ENCODE assay signal across 8 cellular contexts in the genomic region with DNA sequence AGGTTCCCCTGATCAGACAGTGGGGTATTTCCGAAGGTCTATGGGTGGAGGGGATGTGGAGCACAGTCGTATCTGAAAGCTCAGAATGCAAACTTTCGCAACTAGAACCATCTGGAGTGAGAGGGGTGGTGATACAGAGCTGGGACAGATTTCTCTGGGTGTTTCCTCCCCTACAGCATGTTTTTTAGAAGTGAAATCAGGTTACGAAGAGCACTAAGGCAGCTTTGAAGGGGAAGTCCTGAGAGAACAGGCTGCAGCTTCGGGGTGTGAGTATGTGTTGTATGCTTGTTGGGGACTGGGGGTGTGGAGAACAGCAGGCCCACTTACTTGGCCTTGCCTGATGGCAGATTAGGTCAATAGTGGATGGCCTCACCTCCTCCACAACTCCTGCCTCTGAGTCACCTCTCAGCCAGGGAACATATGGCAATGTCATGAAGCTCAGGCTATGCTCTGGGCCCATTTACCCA.
DNase-seq lines count a peak whose midpoint lies in the region; ATAC-seq lines count a peak whose summit lies in the region.

No MANE protein-coding gene starts in this region.

- intact Hi-C loops in sciatic nerve (cut with DNase I): no loop called here

- DNase-seq in DMS 273 (lab: John Stamatoyannopoulos, UW; ENCODE audit: unreplicated experiment): peak; percentile 46
- DNase-seq in DMS 273 treated with DMSO at 0.1 percent for 48 hours (lab: John Stamatoyannopoulos, UW): no peak
- peak; percentile 44 for DNase-seq in activated CD8-positive, alpha-beta T cell treated with anti-CD3 and anti-CD28 coated beads, Interleukin-2, amount 10 ng/mL, durations not matched to agents 7 days and 5 days
- DNase-seq in SW480 (ENCODE audit: low spot score): no peak
- DNase-seq in MG63: no peak
- DNase-seq in sciatic nerve (ENCODE audit: low spot score): no peak

- H3K36me3 ChIP-seq in MG63: no peaks in the 10 kb centered on the region

- CTCF ChIA-PET in activated CD8-positive, alpha-beta T cell treated with anti-CD3 and anti-CD28 coated beads, Interleukin-2, amount 10 ng/mL, durations not matched to agents 7 days and 5 days (lab: Charles Lee): interaction anchor here (1.3 to 31.2 kb wide), 11 partner anchors 12 to 197 kb away, joined by 4 to 803 read pairs (median 5); partner anchors contain the start of gene RASGRP1

- H3K27me3 ChIP-seq in MG63: no peaks in the 10 kb centered on the region; the same call in 1 of the 2 replicates

- H3K9me3 ChIP-seq in MG63: no peaks in the 10 kb centered on the region

- peaks cover 9% of the 10 kb centered on the region for H3K9me3 Mint-ChIP-seq in activated CD8-positive, alpha-beta T cell treated with anti-CD3 and anti-CD28 coated beads, Interleukin-2, amount 10 ng/mL, durations not matched to agents 7 days and 5 days (ENCODE audit: insufficient read depth)
- H3K9me3 Mint-ChIP-seq in stimulated activated memory B cell treated with anti-CD40 and anti-IgM and Interleukin-4, amounts not matched to agents 10 μg/mL and 1 μg/mL and 100 μg/mL, for 72 hours: no peaks in the 10 kb centered on the region

- peak; percentile 70 for ATAC-seq in HG03039 (IDR thresholded peaks at IDR 0.05; ENCODE audit: unreplicated experiment)
- peak; percentile 34 for ATAC-seq in activated CD8-positive, alpha-beta T cell treated with anti-CD3 and anti-CD28 coated beads, Interleukin-2, amount 10 ng/mL, durations not matched to agents 7 days and 5 days
- ATAC-seq in stimulated activated memory B cell treated with anti-CD40 and anti-IgM and Interleukin-4, amounts not matched to agents 10 μg/mL and 1 μg/mL and 100 μg/mL, for 72 hours: peak; percentile 78
- no peak for ATAC-seq in sciatic nerve

- peaks cover 85% of the 10 kb centered on the region for H3K4me1 Mint-ChIP-seq in activated CD8-positive, alpha-beta T cell treated with anti-CD3 and anti-CD28 coated beads, Interleukin-2, amount 10 ng/mL, durations not matched to agents 7 days and 5 days (ENCODE audit: low read depth)
- peaks cover 49% of the 10 kb centered on the region for H3K4me1 Mint-ChIP-seq in stimulated activated memory B cell treated with anti-CD40 and anti-IgM and Interleukin-4, amounts not matched to agents 10 μg/mL and 1 μg/mL and 100 μg/mL, for 72 hours

- H3K4me3 Mint-ChIP-seq in activated CD8-positive, alpha-beta T cell treated with anti-CD3 and anti-CD28 coated beads, Interleukin-2, amount 10 ng/mL, durations not matched to agents 7 days and 5 days: peak overlapping the region; percentile 44
- H3K4me3 Mint-ChIP-seq in stimulated activated memory B cell treated with anti-CD40 and anti-IgM and Interleukin-4, amounts not matched to agents 10 μg/mL and 1 μg/mL and 100 μg/mL, for 72 hours: peak overlapping the region; percentile 42

- no peaks in the 10 kb centered on the region for H3K27me3 Mint-ChIP-seq in activated CD8-positive, alpha-beta T cell treated with anti-CD3 and anti-CD28 coated beads, Interleukin-2, amount 10 ng/mL, durations not matched to agents 7 days and 5 days (ENCODE audit: low read depth)
- H3K27me3 Mint-ChIP-seq in stimulated activated memory B cell treated with anti-CD40 and anti-IgM and Interleukin-4, amounts not matched to agents 10 μg/mL and 1 μg/mL and 100 μg/mL, for 72 hours: no peaks in the 10 kb centered on the region

- peaks cover 29% of the 10 kb centered on the region for H3K36me3 Mint-ChIP-seq in activated CD8-positive, alpha-beta T cell treated with anti-CD3 and anti-CD28 coated beads, Interleukin-2, amount 10 ng/mL, durations not matched to agents 7 days and 5 days (ENCODE audit: low read depth)
- no peaks in the 10 kb centered on the region for H3K36me3 Mint-ChIP-seq in stimulated activated memory B cell treated with anti-CD40 and anti-IgM and Interleukin-4, amounts not matched to agents 10 μg/mL and 1 μg/mL and 100 μg/mL, for 72 hours

- POLR2A ChIA-PET in activated CD8-positive, alpha-beta T cell treated with anti-CD3 and anti-CD28 coated beads, Interleukin-2, amount 10 ng/mL, durations not matched to agents 7 days and 5 days (lab: Charles Lee): interaction anchor here (0.7 to 11.4 kb wide), 12 partner anchors 11 to 217 kb away, joined by 3 to 164 read pairs (median 5); partner anchors contain the start of gene RASGRP1

- no peak overlapping the region for H3K4me3 ChIP-seq in MG63

- H3K27ac Mint-ChIP-seq in activated CD8-positive, alpha-beta T cell treated with anti-CD3 and anti-CD28 coated beads, Interleukin-2, amount 10 ng/mL, durations not matched to agents 7 days and 5 days: peak overlapping the region; percentile 91
- peak overlapping the region; percentile 78 for H3K27ac Mint-ChIP-seq in stimulated activated memory B cell treated with anti-CD40 and anti-IgM and Interleukin-4, amounts not matched to agents 10 μg/mL and 1 μg/mL and 100 μg/mL, for 72 hours

Comparison
In these comparisons a context has a peak if more than half of its experiments do, and no peak if none do; other contexts are left out.
1. DNase-seq: peak in DMS 273 (single experiment) and activated CD8-positive, alpha-beta T cell treated with anti-CD3 and anti-CD28 coated beads, Interleukin-2, amount 10 ng/mL, durations not matched to agents 7 days and 5 days (single experiment); none in DMS 273 treated with DMSO at 0.1 percent for 48 hours (single experiment), SW480 (single experiment), MG63 (single experiment) and sciatic nerve (single experiment).